ENCODE assay signal across 8 cellular contexts in the genomic region with DNA sequence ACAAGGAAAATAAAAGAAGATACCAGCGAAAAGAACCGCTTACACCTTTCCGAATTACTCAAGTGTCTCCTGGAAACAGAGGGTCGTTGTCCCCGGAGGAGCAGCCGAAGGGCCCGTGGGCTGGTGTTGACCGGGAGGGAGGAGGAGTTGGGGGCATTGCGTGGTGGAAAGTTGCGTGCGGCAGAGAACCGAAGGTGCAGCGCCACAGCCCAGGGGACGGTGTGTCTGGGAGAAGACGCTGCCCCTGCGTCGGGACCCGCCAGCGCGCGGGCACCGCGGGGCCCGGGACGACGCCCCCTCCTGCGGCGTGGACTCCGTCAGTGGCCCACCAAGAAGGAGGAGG. TPM values are rescaled to one million over a fixed set of nuclear protein-coding genes. Genes with fewer than 3 reads are reported as not detected.
DNase-seq lines count a peak whose midpoint lies in the region; FAIRE-seq and TF ChIP-seq lines count a peak whose summit lies in the region.

No MANE protein-coding gene starts in this region.

- H3K27me3 ChIP-seq in BJ (ENCODE audit: control insufficient read depth, insufficient read depth, low read length) (no peaks in the 10 kb centered on the region), HAP-1 (ENCODE audit: low read depth) (no peaks in the 10 kb centered on the region)
- H3K27me3 ChIP-seq in effector memory CD4-positive, alpha-beta T cell (replicated peaks; ENCODE audit: control insufficient read depth, insufficient read depth, low read length, poor library complexity, severe bottlenecking) = no peaks in the 10 kb centered on the region

- no peak for TF ChIP-seq CTCF in BJ (IDR thresholded peaks at IDR 0.05; ENCODE audit: insufficient read depth, low read depth, low read length)

- no peaks in the 10 kb centered on the region for H3K9me3 ChIP-seq in HAP-1
- H3K9me3 ChIP-seq in effector memory CD4-positive, alpha-beta T cell (ENCODE audit: control insufficient read depth, low read length) = no peaks in the 10 kb centered on the region

- FAIRE-seq in RCC 7860 (lab: Jason Lieb, UNC) (no peak), GM19239 (lab: Jason Lieb, UNC) (no peak)

- peak overlapping the region; percentile 95 for H3K27ac ChIP-seq in effector memory CD4-positive, alpha-beta T cell (ENCODE audit: insufficient read depth, low read length, poor library complexity, severe bottlenecking)
- H3K27ac ChIP-seq in substantia nigra (ENCODE audit: low read depth, low read length, poor library complexity, severe bottlenecking) = peak overlapping the region; percentile 96

- no peaks in the 10 kb centered on the region for H3K36me3 ChIP-seq in BJ (ENCODE audit: control insufficient read depth, insufficient read depth, low read length)
- no peaks in the 10 kb centered on the region for H3K36me3 ChIP-seq in HAP-1 (replicated peaks)
- H3K36me3 ChIP-seq in effector memory CD4-positive, alpha-beta T cell (ENCODE audit: control insufficient read depth, insufficient read depth, low read length) = no peaks in the 10 kb centered on the region

- in situ Hi-C loops in HAP-1 (cut with MboI; ENCODE audit: low sequenced_read_pairs) = no loop called here

- POLR2A ChIA-PET in BJ (lab: Charles Lee) = interaction anchor here (0.7 kb wide), 1 partner anchor 705 kb away, joined by 6 read pairs; no protein-coding TSS in a partner anchor

- CTCF ChIA-PET in BJ (lab: Yijun Ruan, JAX) = interaction anchor here (0.9 to 4.7 kb wide), 10 partner anchors 8 to 771 kb away, joined by 3 to 30 read pairs (median 5); no protein-coding TSS in a partner anchor

- DNase-seq in BJ (ENCODE audit: low read depth) (no peak), HAP-1 (ENCODE audit: low spot score in 2 of 2) (peak; percentile 16 to 39), UCSD-AML1 (lab: John Stamatoyannopoulos, UW; ENCODE audit: unreplicated experiment) (peak; percentile 13), mucosa of gallbladder (ENCODE audit: low spot score) (peak; percentile 15), substantia nigra (lab: John Stamatoyannopoulos, UW) (peak in 24 of 49 donors; percentile 17 to 72 (median 43)), RCC 7860 (ENCODE audit: low spot score) (no peak), GM19239 (ENCODE audit: insufficient read length, low spot score) (no peak)
- DNase-seq in effector memory CD4-positive, alpha-beta T cell = peak in 2 of 3 donors; percentile 9 to 34

- H3K4me3 ChIP-seq in BJ (ENCODE audit: low read depth, low read length) = peak overlapping the region; percentile 61
- H3K4me3 ChIP-seq in HAP-1 = peak overlapping the region; percentile 37
- peak overlapping the region; percentile 80 for H3K4me3 ChIP-seq in effector memory CD4-positive, alpha-beta T cell (ENCODE audit: insufficient read depth, low read depth, low read length, poor library complexity, severe bottlenecking)

- H3K4me1 ChIP-seq in HAP-1 = no peaks in the 10 kb centered on the region; the same call in 1 of the 2 replicates
- peaks cover 10% of the 10 kb centered on the region for H3K4me1 ChIP-seq in effector memory CD4-positive, alpha-beta T cell (ENCODE audit: control insufficient read depth, insufficient read depth, low read length, poor library complexity, severe bottlenecking)

RNA-seq across cellular contexts. Expression of gene ALCAM, which starts 0.3 kb away (rescaled TPM):
- 89.5 and 157 TPM in 2 replicates for polyA plus RNA-seq in BJ (2011; rRNA removed)
- 50.5 and 55.6 TPM in 2 replicates for polyA minus RNA-seq in BJ (2011; rRNA and poly(A)+ RNA removed)
- total RNA-seq in mucosa of gallbladder = 43.9 TPM

Comparison
In these comparisons a context has a peak if more than half of its experiments do, and no peak if none do; other contexts are left out.
1. DNase-seq: peak in HAP-1 (2 of 2), UCSD-AML1 (single experiment), effector memory CD4-positive, alpha-beta T cell (2 of 3) and mucosa of gallbladder (single experiment); none in BJ (single experiment), RCC 7860 (single experiment) and GM19239 (single experiment).
2. Peak in every context shown above with its lines, with median percentiles within 50 percentile points of each other: H3K4me3 ChIP-seq.